ENCODE assay signal across 8 cellular contexts in genomic region chr7:151085329-151085690, GRCh38. TPM values are rescaled to one million over a fixed set of nuclear protein-coding genes. Genes with fewer than 3 reads are reported as not detected.
DNase-seq lines count a peak whose midpoint lies in the region; ATAC-seq and TF ChIP-seq lines count a peak whose summit lies in the region.

No MANE protein-coding gene starts in this region.

- ATAC-seq in activated B cell treated with CpG ODN at 0.5 μM for 24 hours (ENCODE audit: low read depth): no peak
- no peak for ATAC-seq in right cardiac atrium
- ATAC-seq in HG02938 (IDR thresholded peaks at IDR 0.05; ENCODE audit: unreplicated experiment): no peak
- ATAC-seq in GM18520 (IDR thresholded peaks at IDR 0.05; ENCODE audit: unreplicated experiment): no peak

- H3K9me3 ChIP-seq in HAP-1 (no peaks in the 10 kb centered on the region), right cardiac atrium (ENCODE audit: control insufficient read depth, low read length) (no peaks in the 10 kb centered on the region)

- H3K4me1 ChIP-seq in HAP-1: peaks cover 36% of the 10 kb centered on the region
- peaks cover 14% of the 10 kb centered on the region for H3K4me1 ChIP-seq in right cardiac atrium (ENCODE audit: control insufficient read depth, insufficient read depth, low read length)

- H3K36me3 Mint-ChIP-seq in activated B cell treated with CpG ODN at 0.5 μM for 24 hours (ENCODE audit: low read depth): peaks cover 4% of the 10 kb centered on the region

- intact Hi-C loops in activated B cell treated with CpG ODN at 0.5 μM for 24 hours (cut with micrococcal nuclease) (loop anchor here (10.0 kb wide), 2 partner anchors 789 to 1461 kb away; partner anchors contain the start of gene PRKAG2), right cardiac atrium (cut with DNase I) (loop anchor here in 1 of 4 donors (10.0 kb wide), 1 partner anchor 61 kb away; the partner anchor contains the start of genes ABCB8 and ATG9B)

- CTCF ChIA-PET in activated B cell treated with CpG ODN at 0.5 μM for 24 hours (lab: Charles Lee): no interaction called here

- WGBS in right cardiac atrium: 25% methylated on average over 5 of the region's 5 CpGs

- H3K27ac ChIP-seq in right cardiac atrium (ENCODE audit: low read length) (peak overlapping the region; percentile 61), skin epidermis (peak overlapping the region in 14 of 21 experiments; percentile 59 to 90 (median 78))

- in situ Hi-C loops in HAP-1 (cut with MboI; ENCODE audit: low sequenced_read_pairs): no loop called here

- H3K36me3 ChIP-seq in HAP-1 (replicated peaks): peaks cover 19% of the 10 kb centered on the region

- no peaks in the 10 kb centered on the region for H3K9me3 Mint-ChIP-seq in activated B cell treated with CpG ODN at 0.5 μM for 24 hours

- H3K4me3 ChIP-seq in HAP-1: peak overlapping the region; percentile 36
- H3K4me3 ChIP-seq in right cardiac atrium (ENCODE audit: low read length): no peak overlapping the region
- peak overlapping the region in 1 of 7 experiments; percentile 62 for H3K4me3 ChIP-seq in skin epidermis

- peaks cover 46% of the 10 kb centered on the region for H3K4me1 Mint-ChIP-seq in activated B cell treated with CpG ODN at 0.5 μM for 24 hours

- no peaks in the 10 kb centered on the region for H3K27me3 ChIP-seq in HAP-1 (ENCODE audit: low read depth)
- H3K27me3 ChIP-seq in right cardiac atrium (ENCODE audit: control insufficient read depth, insufficient read depth): no peaks in the 10 kb centered on the region

- peak overlapping the region; percentile 16 for H3K27ac Mint-ChIP-seq in activated B cell treated with CpG ODN at 0.5 μM for 24 hours

- POLR2A ChIA-PET in activated B cell treated with CpG ODN at 0.5 μM for 24 hours (lab: Charles Lee): interaction anchor here (0.7 to 1.6 kb wide), 4 partner anchors 23 to 1247 kb away, joined by 3 to 7 read pairs (median 4); partner anchors contain the start of genes ABCB8, ABCF2 and ZNF862

- DNase-seq in HAP-1 (ENCODE audit: low spot score in 2 of 2) (no peak), activated B cell treated with CpG ODN at 0.5 μM for 24 hours (no peak), right cardiac atrium (peak in 1 of 3 donors; percentile 46), DMS53 treated with DMSO at 0.1 percent for 48 hours (lab: John Stamatoyannopoulos, UW; ENCODE audit: unreplicated experiment) (no peak), NCI-H1694 treated with DMSO at 0.1 percent for 48 hours (lab: John Stamatoyannopoulos, UW) (no peak)

- H3K4me3 Mint-ChIP-seq in activated B cell treated with CpG ODN at 0.5 μM for 24 hours: peak overlapping the region; percentile 88

- TF ChIP-seq CTCF in activated B cell treated with CpG ODN at 0.5 μM for 24 hours (IDR thresholded peaks at IDR 0.05): no peak

- peaks cover 16% of the 10 kb centered on the region for H3K27me3 Mint-ChIP-seq in activated B cell treated with CpG ODN at 0.5 μM for 24 hours

RNA-seq across cellular contexts. Expression of gene AGAP3, which starts 1.0 kb away (rescaled TPM):
- total RNA-seq in activated B cell treated with CpG ODN at 0.5 μM for 24 hours (6.5 and 7.4 TPM in 2 replicates), right cardiac atrium (10 to 100 TPM; 58.3 to 78.8 (median 67.6) TPM)
- 61.4 TPM for polyA plus RNA-seq in right cardiac atrium

RNA-seq across cellular contexts. Expression of gene TMUB1, which starts 2.0 kb away (rescaled TPM):
- total RNA-seq in activated B cell treated with CpG ODN at 0.5 μM for 24 hours (40.5 and 43.5 TPM in 2 replicates), right cardiac atrium (10 to 100 TPM; 28.5 to 36.5 (median 35.8) TPM)
- 55.2 TPM for polyA plus RNA-seq in right cardiac atrium

RNA-seq across cellular contexts. Expression of gene FASTK, which starts 4.7 kb away (rescaled TPM):
- total RNA-seq in activated B cell treated with CpG ODN at 0.5 μM for 24 hours: 97.6 and 103 TPM in 2 replicates
- 10 to 100 TPM; 64.1 to 82.0 (median 68.9) TPM for total RNA-seq in right cardiac atrium
- polyA plus RNA-seq in right cardiac atrium: 133 TPM

RNA-seq across cellular contexts. Expression of gene SLC4A2, which starts 25.9 kb away (rescaled TPM):
- 69.1 and 72.5 TPM in 2 replicates for total RNA-seq in activated B cell treated with CpG ODN at 0.5 μM for 24 hours
- 100 to 1,000 TPM in 2 of 4 donors, 10 to 100 TPM in 2; 83.5 to 120 (median 96.5) TPM for total RNA-seq in right cardiac atrium
- polyA plus RNA-seq in right cardiac atrium: 61.7 TPM

RNA-seq across cellular contexts. Expression of gene CDK5, which starts 27.6 kb away (rescaled TPM):
- total RNA-seq in activated B cell treated with CpG ODN at 0.5 μM for 24 hours (7.5 and 8.1 TPM in 2 replicates), right cardiac atrium (10 to 100 TPM in 1 of 4 donors, 1 to 10 TPM in 3; 6.2 to 11.2 (median 7.4) TPM)
- polyA plus RNA-seq in right cardiac atrium: 6.5 TPM
